ENCODE assay signal across 1 cellular context in the genomic region with DNA sequence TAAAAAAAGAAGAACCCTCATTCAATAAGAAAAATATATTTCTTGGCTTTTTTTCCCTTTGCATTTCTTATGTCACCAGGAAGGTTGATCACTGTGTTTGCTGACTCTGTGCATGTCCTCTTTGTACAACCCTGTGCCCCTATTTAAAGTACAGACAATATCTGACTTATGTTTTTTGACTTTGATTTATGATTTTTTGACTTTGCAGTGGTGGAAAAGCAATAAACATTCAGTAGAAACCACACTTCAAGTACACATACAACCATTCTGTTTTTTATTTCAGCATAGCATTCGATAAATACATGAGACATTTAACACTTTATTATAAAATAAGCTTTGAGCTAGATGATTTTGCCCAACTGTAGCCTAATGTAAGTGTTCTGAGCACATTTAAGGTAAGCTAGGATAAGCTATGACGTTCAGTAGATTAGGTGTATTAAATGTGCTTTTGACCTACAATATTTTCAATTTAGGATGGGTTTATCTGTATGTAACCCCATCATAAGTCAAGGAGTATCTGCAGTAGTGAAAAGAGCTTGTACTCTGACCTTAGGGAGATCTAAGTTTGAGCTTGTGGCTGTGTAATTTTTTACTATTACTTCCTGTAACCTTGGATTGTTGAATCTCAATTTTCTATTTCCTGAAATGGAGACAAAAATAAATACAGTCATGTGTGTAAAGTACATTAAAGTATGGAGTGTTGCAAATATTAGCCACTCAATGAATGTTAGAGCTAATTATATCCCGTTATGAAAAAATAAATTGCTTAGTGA.
TF ChIP-seq lines count a peak whose summit lies in the region.

No MANE protein-coding gene starts in this region.

TF ChIP-seq in GM12878, 131 proteins besides CTCF, POLR2A, EP300 and RAD21:
- no peak for TF ChIP-seq FOXM1 (IDR thresholded peaks at IDR 0.05; ENCODE audit: low read depth, low read length)
- no peak for TF ChIP-seq RAD51 (IDR thresholded peaks at IDR 0.05)
- no peak for TF ChIP-seq NFXL1 (IDR thresholded peaks at IDR 0.05; ENCODE audit: borderline replicate concordance)
- no peak for TF ChIP-seq NRF1 (conservative IDR thresholded peaks at IDR 0.05; ENCODE audit: low read depth, low read length)
- TF ChIP-seq MEF2A (IDR thresholded peaks at IDR 0.05; ENCODE audit: insufficient read depth, low read depth, low read length): no peak
- TF ChIP-seq TBL1XR1 (IDR thresholded peaks at IDR 0.05; ENCODE audit: low read depth, low read length): no peak
- TF ChIP-seq, protein P1, sequence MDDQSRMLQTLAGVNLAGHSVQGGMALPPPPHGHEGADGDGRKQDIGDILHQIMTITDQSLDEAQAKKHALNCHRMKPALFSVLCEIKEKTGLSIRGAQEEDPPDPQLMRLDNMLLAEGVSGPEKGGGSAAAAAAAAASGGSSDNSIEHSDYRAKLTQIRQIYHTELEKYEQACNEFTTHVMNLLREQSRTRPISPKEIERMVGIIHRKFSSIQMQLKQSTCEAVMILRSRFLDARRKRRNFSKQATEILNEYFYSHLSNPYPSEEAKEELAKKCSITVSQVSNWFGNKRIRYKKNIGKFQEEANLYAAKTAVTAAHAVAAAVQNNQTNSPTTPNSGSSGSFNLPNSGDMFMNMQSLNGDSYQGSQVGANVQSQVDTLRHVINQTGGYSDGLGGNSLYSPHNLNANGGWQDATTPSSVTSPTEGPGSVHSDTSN (IDR thresholded peaks at IDR 0.05; ENCODE audit: insufficient replicate concordance, low read depth, low read length): no peak
- no peak for TF ChIP-seq NR2F1 (conservative IDR thresholded peaks at IDR 0.05)
- TF ChIP-seq RFX5 (IDR thresholded peaks at IDR 0.05; ENCODE audit: low read depth, low read length): no peak
- TF ChIP-seq SMARCA5 (IDR thresholded peaks at IDR 0.05): no peak
- no peak for TF ChIP-seq TCF7 (IDR thresholded peaks at IDR 0.05; ENCODE audit: borderline replicate concordance)
- TF ChIP-seq, protein P2, sequence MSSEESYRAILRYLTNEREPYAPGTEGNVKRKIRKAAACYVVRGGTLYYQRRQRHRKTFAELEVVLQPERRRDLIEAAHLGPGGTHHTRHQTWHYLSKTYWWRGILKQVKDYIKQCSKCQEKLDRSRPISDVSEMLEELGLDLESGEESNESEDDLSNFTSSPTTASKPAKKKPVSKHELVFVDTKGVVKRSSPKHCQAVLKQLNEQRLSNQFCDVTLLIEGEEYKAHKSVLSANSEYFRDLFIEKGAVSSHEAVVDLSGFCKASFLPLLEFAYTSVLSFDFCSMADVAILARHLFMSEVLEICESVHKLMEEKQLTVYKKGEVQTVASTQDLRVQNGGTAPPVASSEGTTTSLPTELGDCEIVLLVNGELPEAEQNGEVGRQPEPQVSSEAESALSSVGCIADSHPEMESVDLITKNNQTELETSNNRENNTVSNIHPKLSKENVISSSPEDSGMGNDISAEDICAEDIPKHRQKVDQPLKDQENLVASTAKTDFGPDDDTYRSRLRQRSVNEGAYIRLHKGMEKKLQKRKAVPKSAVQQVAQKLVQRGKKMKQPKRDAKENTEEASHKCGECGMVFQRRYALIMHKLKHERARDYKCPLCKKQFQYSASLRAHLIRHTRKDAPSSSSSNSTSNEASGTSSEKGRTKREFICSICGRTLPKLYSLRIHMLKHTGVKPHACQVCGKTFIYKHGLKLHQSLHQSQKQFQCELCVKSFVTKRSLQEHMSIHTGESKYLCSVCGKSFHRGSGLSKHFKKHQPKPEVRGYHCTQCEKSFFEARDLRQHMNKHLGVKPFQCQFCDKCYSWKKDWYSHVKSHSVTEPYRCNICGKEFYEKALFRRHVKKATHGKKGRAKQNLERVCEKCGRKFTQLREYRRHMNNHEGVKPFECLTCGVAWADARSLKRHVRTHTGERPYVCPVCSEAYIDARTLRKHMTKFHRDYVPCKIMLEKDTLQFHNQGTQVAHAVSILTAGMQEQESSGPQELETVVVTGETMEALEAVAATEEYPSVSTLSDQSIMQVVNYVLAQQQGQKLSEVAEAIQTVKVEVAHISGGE (CRISPR knock-in tag; IDR thresholded peaks at IDR 0.05): no peak
- no peak for TF ChIP-seq PAX5 (IDR thresholded peaks at IDR 0.05; ENCODE audit: borderline replicate concordance, low read depth, low read length)
- no peak for TF ChIP-seq FOS (IDR thresholded peaks at IDR 0.05; ENCODE audit: borderline replicate concordance, extremely low read depth, insufficient read length)
- TF ChIP-seq, protein P3, sequence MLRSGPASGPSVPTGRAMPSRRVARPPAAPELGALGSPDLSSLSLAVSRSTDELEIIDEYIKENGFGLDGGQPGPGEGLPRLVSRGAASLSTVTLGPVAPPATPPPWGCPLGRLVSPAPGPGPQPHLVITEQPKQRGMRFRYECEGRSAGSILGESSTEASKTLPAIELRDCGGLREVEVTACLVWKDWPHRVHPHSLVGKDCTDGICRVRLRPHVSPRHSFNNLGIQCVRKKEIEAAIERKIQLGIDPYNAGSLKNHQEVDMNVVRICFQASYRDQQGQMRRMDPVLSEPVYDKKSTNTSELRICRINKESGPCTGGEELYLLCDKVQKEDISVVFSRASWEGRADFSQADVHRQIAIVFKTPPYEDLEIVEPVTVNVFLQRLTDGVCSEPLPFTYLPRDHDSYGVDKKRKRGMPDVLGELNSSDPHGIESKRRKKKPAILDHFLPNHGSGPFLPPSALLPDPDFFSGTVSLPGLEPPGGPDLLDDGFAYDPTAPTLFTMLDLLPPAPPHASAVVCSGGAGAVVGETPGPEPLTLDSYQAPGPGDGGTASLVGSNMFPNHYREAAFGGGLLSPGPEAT (IDR thresholded peaks at IDR 0.05; ENCODE audit: low read depth): no peak
- TF ChIP-seq, protein P4, sequence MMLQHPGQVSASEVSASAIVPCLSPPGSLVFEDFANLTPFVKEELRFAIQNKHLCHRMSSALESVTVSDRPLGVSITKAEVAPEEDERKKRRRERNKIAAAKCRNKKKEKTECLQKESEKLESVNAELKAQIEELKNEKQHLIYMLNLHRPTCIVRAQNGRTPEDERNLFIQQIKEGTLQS (IDR thresholded peaks at IDR 0.05; ENCODE audit: borderline replicate concordance, extremely low read depth, low read depth, low read length): no peak
- TF ChIP-seq POU2F2 (IDR thresholded peaks at IDR 0.05; ENCODE audit: borderline replicate concordance, low read depth, low read length): no peak
- TF ChIP-seq, protein P5, sequence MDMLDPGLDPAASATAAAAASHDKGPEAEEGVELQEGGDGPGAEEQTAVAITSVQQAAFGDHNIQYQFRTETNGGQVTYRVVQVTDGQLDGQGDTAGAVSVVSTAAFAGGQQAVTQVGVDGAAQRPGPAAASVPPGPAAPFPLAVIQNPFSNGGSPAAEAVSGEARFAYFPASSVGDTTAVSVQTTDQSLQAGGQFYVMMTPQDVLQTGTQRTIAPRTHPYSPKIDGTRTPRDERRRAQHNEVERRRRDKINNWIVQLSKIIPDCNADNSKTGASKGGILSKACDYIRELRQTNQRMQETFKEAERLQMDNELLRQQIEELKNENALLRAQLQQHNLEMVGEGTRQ (IDR thresholded peaks at IDR 0.05; ENCODE audit: borderline replicate concordance, low read depth, low read length): no peak
TF ChIP-seq in GM12878: peak in this region for 0.
